In the genomic region with DNA sequence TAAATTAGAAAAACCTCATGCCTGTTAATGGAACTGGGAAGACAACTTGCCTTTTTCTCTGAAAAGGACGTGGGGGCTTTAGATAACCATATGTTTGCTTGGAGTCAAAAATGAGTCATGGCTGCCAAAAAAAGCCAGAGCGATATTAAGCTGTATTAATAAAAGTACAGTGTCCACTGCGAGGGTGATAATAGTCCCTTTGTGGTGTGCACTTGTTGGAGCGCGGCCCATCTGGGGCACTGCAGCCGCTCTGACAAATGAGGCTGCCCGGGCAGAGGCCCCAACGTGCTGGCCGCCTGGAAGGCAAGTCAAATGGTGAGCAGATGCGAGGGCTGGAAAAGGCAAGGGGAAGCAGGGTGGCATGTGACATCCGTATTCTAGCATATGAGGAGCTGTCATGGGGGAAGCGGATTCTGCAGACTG, we compare ENCODE assay signal across 15 cellular contexts.
DNase-seq lines count a peak whose midpoint lies in the region; TF ChIP-seq lines count a peak whose summit lies in the region.
"Had no signal": no experiment of that assay in that cellular context is flagged by ENCODE, and none has a peak within 500 bp of the region (broad histone marks: within the 10 kb centered on the region; RNA-seq: fewer than 3 reads in every experiment).

No MANE protein-coding gene starts in this region.

- POLR2A ChIA-PET in SK-N-SH (lab: Yijun Ruan, JAX): no interaction called here

- DNase-seq in AG10803 (ENCODE audit: low read depth): peak; percentile 8
- peak; percentile 85 for DNase-seq in SK-N-SH
- DNase-seq in ecto neural progenitor cell (ENCODE audit: low spot score): peak; percentile 38
- DNase-seq in osteocyte (ENCODE audit: extremely low spot score, unreplicated experiment): no peak
- no peak for DNase-seq in SHP77 treated with DMSO at 0.1 percent for 48 hours (lab: John Stamatoyannopoulos, UW)
- no peak for DNase-seq in coronary artery (ENCODE audit: low spot score)
- no peak for DNase-seq in SKM-1 (lab: John Stamatoyannopoulos, UW; ENCODE audit: unreplicated experiment)
- DNase-seq: dermis blood vessel endothelial cell, lower lobe of right lung, NCI-H187 treated with DMSO at 0.1 percent for 48 hours, NCI-H510A treated with DMSO at 0.1 percent for 48 hours, SW 1271 had no signal

- H3K27ac ChIP-seq in SK-N-SH (ENCODE audit: low read depth in 2 of 2, low read length in 1 of 2): peak overlapping the region in 1 of 2 experiments; percentile 78; a peak in 2 of 4 replicates
- no peak overlapping the region for H3K27ac ChIP-seq in coronary artery
- H3K27ac ChIP-seq: lower lobe of right lung, skin epidermis, upper lobe of left lung had no signal

- H3K4me3 ChIP-seq in AG10803 (ENCODE audit: low read length): no peak overlapping the region
- no peak overlapping the region for H3K4me3 ChIP-seq in SK-N-SH (ENCODE audit: low read depth in 2 of 2, low read length in 1 of 2)
- H3K4me3 ChIP-seq in coronary artery: no peak overlapping the region
- H3K4me3 ChIP-seq: lower lobe of right lung, skin epidermis, upper lobe of left lung had no signal

- H3K4me3 Mint-ChIP-seq in nephron: peak overlapping the region in 1 of 3 experiments; percentile 9
- no peak overlapping the region for H3K4me3 Mint-ChIP-seq in osteocyte (ENCODE audit: unreplicated experiment)

- no peaks in the 10 kb centered on the region for H3K27me3 ChIP-seq in SK-N-SH (ENCODE audit: insufficient read depth)
- H3K27me3 ChIP-seq: upper lobe of left lung had no signal

- no peaks in the 10 kb centered on the region for H3K36me3 ChIP-seq in SK-N-SH (replicated peaks in 1 of 2; ENCODE audit: control insufficient read depth in 1 of 2, insufficient read depth in 2 of 2, low read length in 1 of 2)
- H3K36me3 ChIP-seq: lower lobe of right lung, upper lobe of left lung had no signal

- H4K20me1 ChIP-seq in SK-N-SH (ENCODE audit: insufficient read depth): no peaks in the 10 kb centered on the region

- H3K9ac ChIP-seq in SK-N-SH: no peak overlapping the region

- 9% methylated on average over 12 of the region's 12 CpGs for WGBS in SK-N-SH (ENCODE audit: low lambda C conversion rate)

- peak; percentile 39 for TF ChIP-seq RAD21 in SK-N-SH (IDR thresholded peaks at IDR 0.05; ENCODE audit: low read length)

- no peaks in the 10 kb centered on the region for H3K36me3 Mint-ChIP-seq in nephron (ENCODE audit: low read depth)
- no peaks in the 10 kb centered on the region for H3K36me3 Mint-ChIP-seq in osteocyte (ENCODE audit: unreplicated experiment)

- CTCF ChIA-PET in SK-N-SH (lab: Yijun Ruan, JAX): interaction anchor here (1.0 to 1.1 kb wide), 2 partner anchors 50 to 464 kb away, joined by 3 read pairs; no protein-coding TSS in a partner anchor

- H3K9me3 ChIP-seq in SK-N-SH: no peaks in the 10 kb centered on the region
- H3K9me3 ChIP-seq: lower lobe of right lung, upper lobe of left lung had no signal

- H2AFZ ChIP-seq in SK-N-SH (ENCODE audit: low read depth): no peak overlapping the region

- peaks cover 0 to 11% of the 10 kb centered on the region in 2 experiments; a peak in 2 of 4 replicates for H3K4me1 ChIP-seq in SK-N-SH (ENCODE audit: control insufficient read depth in 1 of 2, insufficient read depth in 2 of 2, low read depth in 1 of 2, low read length in 1 of 2)
- H3K4me1 ChIP-seq: lower lobe of right lung, upper lobe of left lung had no signal

- no peak for TF ChIP-seq CTCF in AG10803 (conservative IDR thresholded peaks at IDR 0.05; ENCODE audit: low read length)
- no peak for TF ChIP-seq CTCF in SK-N-SH (IDR thresholded peaks at IDR 0.05)
- TF ChIP-seq CTCF in nephron (IDR thresholded peaks at IDR 0.05; ENCODE audit: unreplicated experiment in 3 of 3): no peak
- no peak for TF ChIP-seq CTCF in osteocyte (IDR thresholded peaks at IDR 0.05)
- TF ChIP-seq CTCF in coronary artery (IDR thresholded peaks at IDR 0.05): no peak

- no peaks in the 10 kb centered on the region for H3K9me2 ChIP-seq in SK-N-SH

- H3K27me3 Mint-ChIP-seq in nephron (ENCODE audit: low read depth) (peaks cover 6% of the 10 kb centered on the region), osteocyte (ENCODE audit: unreplicated experiment) (peaks cover 54% of the 10 kb centered on the region)

- H3K4me2 ChIP-seq in SK-N-SH: no peak overlapping the region

- H3K4me1 Mint-ChIP-seq in nephron (peaks cover 37% of the 10 kb centered on the region), osteocyte (ENCODE audit: unreplicated experiment) (peaks cover 3% of the 10 kb centered on the region)

- H3K27ac Mint-ChIP-seq in nephron (peak overlapping the region in 2 of 3 experiments; percentile 3 to 26), osteocyte (ENCODE audit: unreplicated experiment) (no peak overlapping the region)

- no peaks in the 10 kb centered on the region for H3F3A ChIP-seq in SK-N-SH (replicated peaks; ENCODE audit: insufficient read depth)

- TF ChIP-seq EP300 in SK-N-SH (IDR thresholded peaks at IDR 0.05; ENCODE audit: borderline replicate concordance in 1 of 2, low read depth in 1 of 2, low read length in 1 of 2): peak in 1 of 2 experiments; percentile 90; a peak in 2 of 4 replicates

- no peaks in the 10 kb centered on the region for H3K79me2 ChIP-seq in SK-N-SH (ENCODE audit: insufficient read depth)

- H3K9me3 Mint-ChIP-seq in nephron (peaks cover 6% of the 10 kb centered on the region), osteocyte (ENCODE audit: unreplicated experiment) (no peaks in the 10 kb centered on the region)

TF ChIP-seq in SK-N-SH, 30 proteins besides CTCF, POLR2A, EP300 and RAD21 (continues in another document):
- TF ChIP-seq, protein P1, sequence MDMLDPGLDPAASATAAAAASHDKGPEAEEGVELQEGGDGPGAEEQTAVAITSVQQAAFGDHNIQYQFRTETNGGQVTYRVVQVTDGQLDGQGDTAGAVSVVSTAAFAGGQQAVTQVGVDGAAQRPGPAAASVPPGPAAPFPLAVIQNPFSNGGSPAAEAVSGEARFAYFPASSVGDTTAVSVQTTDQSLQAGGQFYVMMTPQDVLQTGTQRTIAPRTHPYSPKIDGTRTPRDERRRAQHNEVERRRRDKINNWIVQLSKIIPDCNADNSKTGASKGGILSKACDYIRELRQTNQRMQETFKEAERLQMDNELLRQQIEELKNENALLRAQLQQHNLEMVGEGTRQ (IDR thresholded peaks at IDR 0.05; ENCODE audit: borderline replicate concordance, low read depth, low read length): no peak
- TF ChIP-seq CHD2 (IDR thresholded peaks at IDR 0.05; ENCODE audit: low read length, partially characterized antibody): peak; percentile 76
- TF ChIP-seq ZBTB33 (IDR thresholded peaks at IDR 0.05; ENCODE audit: borderline replicate concordance, low read depth): no peak
- peak; percentile 90 for TF ChIP-seq MXI1 (IDR thresholded peaks at IDR 0.05; ENCODE audit: low read depth, low read length)
- TF ChIP-seq YY1 (IDR thresholded peaks at IDR 0.05; ENCODE audit: low read depth): no peak
- no peak for TF ChIP-seq POLR2AphosphoS5 (IDR thresholded peaks at IDR 0.05; ENCODE audit: low read depth, low read length)
- peak; percentile 70; the same call in 1 of the 2 replicates for TF ChIP-seq FOXJ3 (CRISPR knock-in tag; IDR thresholded peaks at IDR 0.05)
- TF ChIP-seq REST (IDR thresholded peaks at IDR 0.05; ENCODE audit: low read depth, low read length): no peak
- peak; percentile 92 for TF ChIP-seq RCOR1 (IDR thresholded peaks at IDR 0.05; ENCODE audit: low read length)
- no peak for TF ChIP-seq TAF1 (IDR thresholded peaks at IDR 0.05; ENCODE audit: borderline replicate concordance, low read depth, low read length)
- no peak for TF ChIP-seq MEF2A (IDR thresholded peaks at IDR 0.05; ENCODE audit: borderline replicate concordance, low read depth)

Comparison
In these comparisons a context has a peak if more than half of its experiments do, and no peak if none do; other contexts are left out.
1. DNase-seq: peak in AG10803 (single experiment), SK-N-SH (single experiment) and ecto neural progenitor cell (single experiment); none in osteocyte (single experiment), SHP77 treated with DMSO at 0.1 percent for 48 hours (single experiment), coronary artery (single experiment) and SKM-1 (single experiment).